Comparison of ENCODE assay signal across 13 cellular contexts in genomic region chr3:189222927-189223706, GRCh38.
"Had no signal": no experiment of that assay in that cellular context is flagged by ENCODE, and none has a peak within 500 bp of the region (broad histone marks: within the 10 kb centered on the region; RNA-seq: fewer than 3 reads in every experiment).

No MANE protein-coding gene starts in this region.

- DNase-seq: activated B cell treated with CpG ODN at 0.5 μM for 24 hours; activated CD4-positive, alpha-beta T cell treated with anti-CD3 and anti-CD28 coated beads, Interleukin-2, amount 50 U/mL, for 1 hour; activated naive CD4-positive, alpha-beta T cell treated with anti-CD3 and anti-CD28 coated beads, Interleukin-2, amount 50 U/mL, for 16 hours; body of pancreas; cortex of kidney; effector CD8-positive, alpha-beta T cell; left ventricle myocardium inferior; ovary; stimulated activated CD4-positive, alpha-beta T cell treated with anti-CD3 and anti-CD28 coated beads, Interleukin-4, amount 100 ng/mL, for 24 hours; stimulated activated naive CD8-positive, alpha-beta T cell treated with anti-CD3 and anti-CD28 coated beads, Interleukin-15, amount 100 ng/mL, for 72 hours; T-helper 2 cell; testis; upper lobe of right lung had no signal
